Comparison of ENCODE assay signal across 8 cellular contexts in genomic region chr1:165828103-165828558, GRCh38. TPM values are rescaled to one million over a fixed set of nuclear protein-coding genes. Genes with fewer than 3 reads are reported as not detected.
DNase-seq lines count a peak whose midpoint lies in the region; ATAC-seq and TF ChIP-seq lines count a peak whose summit lies in the region.

No MANE protein-coding gene starts in this region.

- H3K9ac ChIP-seq in adipocyte (ENCODE audit: low read length), result peak overlapping the region; percentile 88

- H3K27ac ChIP-seq in right cardiac atrium (ENCODE audit: low read length), result peak overlapping the region; percentile 79

- ATAC-seq in GM21367 (IDR thresholded peaks at IDR 0.05; ENCODE audit: unreplicated experiment), result peak; percentile 40
- peak; percentile 62 to 67 for ATAC-seq in right cardiac atrium

- intact Hi-C loops in right cardiac atrium (cut with DNase I), result loop anchor here in 1 of 4 donors (10.0 kb wide), 1 partner anchor 53 kb away; no protein-coding TSS in a partner anchor

- DNase-seq in Daoy (ENCODE audit: low read depth) (peak; percentile 72), HT1080 (ENCODE audit: low read depth) (peak; percentile 52), SK-N-DZ (ENCODE audit: low spot score) (peak; percentile 46), adipocyte (ENCODE audit: low read depth) (peak; percentile 73), right cardiac atrium (peak; percentile 30 to 76 (median 63)), retinal pigment epithelial cell (ENCODE audit: low read depth) (no peak), mesenteric fat pad (ENCODE audit: low spot score) (no peak)

- H3K27me3 ChIP-seq in adipocyte (replicated peaks; ENCODE audit: control insufficient read depth, insufficient read depth, low read length), result no peaks in the 10 kb centered on the region
- H3K27me3 ChIP-seq in right cardiac atrium (ENCODE audit: control insufficient read depth, insufficient read depth), result no peaks in the 10 kb centered on the region

- peak overlapping the region; percentile 88 for H3K4me3 ChIP-seq in adipocyte (ENCODE audit: low read length)
- H3K4me3 ChIP-seq in right cardiac atrium (ENCODE audit: low read length), result peak overlapping the region; percentile 71
- peak overlapping the region; percentile 87 for H3K4me3 ChIP-seq in retinal pigment epithelial cell (ENCODE audit: low read length)

- H3K4me1 ChIP-seq in adipocyte (ENCODE audit: control insufficient read depth, insufficient read depth, low read length) (peaks cover 14% of the 10 kb centered on the region), right cardiac atrium (ENCODE audit: control insufficient read depth, insufficient read depth, low read length) (peaks cover 4% of the 10 kb centered on the region)

- no peaks in the 10 kb centered on the region for H3K9me3 ChIP-seq in adipocyte (ENCODE audit: control insufficient read depth, low read length)
- no peaks in the 10 kb centered on the region for H3K9me3 ChIP-seq in right cardiac atrium (ENCODE audit: control insufficient read depth, low read length)

- H3K36me3 ChIP-seq in adipocyte (ENCODE audit: control insufficient read depth, insufficient read depth, low read length, severe bottlenecking), result no peaks in the 10 kb centered on the region

- no peak for TF ChIP-seq CTCF in retinal pigment epithelial cell (conservative IDR thresholded peaks at IDR 0.05; ENCODE audit: low read depth, low read length)

- under 1% methylated on average over 43 of the region's 43 CpGs for WGBS in right cardiac atrium

RNA-seq across cellular contexts. Expression of gene UCK2, which starts 0.7 kb away (rescaled TPM):
- 95.0 and 108 TPM in 2 replicates for total RNA-seq in Daoy (2014; rRNA removed; shearing (Covaris generic))
- 133 and 148 TPM in 2 replicates for total RNA-seq in HT1080 (2014; rRNA removed; shearing (Covaris generic))
- 75.8 and 80.1 TPM in 2 replicates for polyA plus RNA-seq in HT1080 (2015; cell fraction: cytosol; rRNA removed)
- 60.9 and 63.7 TPM in 2 replicates for polyA plus RNA-seq in HT1080 (2015; cell fraction: nucleus; rRNA removed)
- 83.5 and 83.8 TPM in 2 replicates for polyA plus RNA-seq in SK-N-DZ (2014; cell fraction: cytosol; rRNA removed)
- 56.0 and 78.7 TPM in 2 replicates for polyA plus RNA-seq in SK-N-DZ (2014; cell fraction: nucleus; rRNA removed)
- 10 to 100 TPM in 2 of 4 donors, 1 to 10 TPM in 2; 7.7 to 11.3 (median 9.9) TPM for total RNA-seq in right cardiac atrium
- polyA plus RNA-seq in right cardiac atrium, result 6.9 TPM
- 25.6 TPM for total RNA-seq in mesenteric fat pad

RNA-seq across cellular contexts. Expression of gene TMCO1, which starts 59.5 kb away (rescaled TPM):
- total RNA-seq in Daoy (2014; rRNA removed; shearing (Covaris generic)), result 259 and 280 TPM in 2 replicates
- 77.4 and 88.3 TPM in 2 replicates for total RNA-seq in HT1080 (2014; rRNA removed; shearing (Covaris generic))
- polyA plus RNA-seq in HT1080 (2015; cell fraction: cytosol; rRNA removed), result 101 and 110 TPM in 2 replicates
- 107 and 118 TPM in 2 replicates for polyA plus RNA-seq in HT1080 (2015; cell fraction: nucleus; rRNA removed)
- 102 and 116 TPM in 2 replicates for polyA plus RNA-seq in SK-N-DZ (2014; cell fraction: cytosol; rRNA removed)
- 46.3 and 68.2 TPM in 2 replicates for polyA plus RNA-seq in SK-N-DZ (2014; cell fraction: nucleus; rRNA removed)
- total RNA-seq in right cardiac atrium (10 to 100 TPM; 45.7 to 62.7 (median 55.6) TPM), mesenteric fat pad (78.2 TPM)
- 54.9 TPM for polyA plus RNA-seq in right cardiac atrium

Comparison
In these comparisons a context has a peak if more than half of its experiments do, and no peak if none do; other contexts are left out.
1. DNase-seq: peak in Daoy (single experiment), HT1080 (single experiment), SK-N-DZ (single experiment), adipocyte (single experiment) and right cardiac atrium (3 of 3); none in retinal pigment epithelial cell (single experiment) and mesenteric fat pad (single experiment).
2. Peak in every context shown above with its lines, with median percentiles within 50 percentile points of each other: H3K4me3 ChIP-seq.